1 cellular context compared by ENCODE assay signal in the genomic region with DNA sequence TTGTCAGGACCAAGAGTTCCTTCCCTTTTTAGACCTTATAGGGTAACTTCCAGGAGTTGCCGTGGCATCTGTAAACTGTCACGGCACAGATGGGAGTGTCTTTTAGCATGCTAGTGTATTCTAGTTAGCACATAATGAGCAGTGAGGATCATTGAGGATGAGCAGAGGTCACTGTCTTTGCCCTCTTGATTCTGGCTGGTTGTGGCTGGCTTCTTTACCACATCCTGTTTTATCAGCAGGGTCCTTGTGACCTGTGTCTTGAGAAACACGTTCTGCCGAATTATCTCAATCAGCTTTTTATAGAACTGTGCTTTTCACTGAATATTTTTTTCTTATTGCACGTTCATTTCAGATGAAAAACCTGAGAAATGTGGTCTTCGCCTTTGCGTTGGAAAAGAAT.
TF ChIP-seq lines count a peak whose summit lies in the region.

No MANE protein-coding gene starts in this region.

TF ChIP-seq in K562, 482 proteins besides CTCF, POLR2A, EP300 and RAD21 (continued from another document):
- 0 out of 2 replicates have a peak, but pooled peaks have one; percentile 36 for TF ChIP-seq ZEB2 (IDR thresholded peaks at IDR 0.05)
- peak; percentile 78 for TF ChIP-seq CTBP1 (IDR thresholded peaks at IDR 0.05; ENCODE audit: borderline replicate concordance)
- TF ChIP-seq RFX1 (IDR thresholded peaks at IDR 0.05): peak; percentile 14; the same call in 1 of the 2 replicates
- TF ChIP-seq, protein P1, sequence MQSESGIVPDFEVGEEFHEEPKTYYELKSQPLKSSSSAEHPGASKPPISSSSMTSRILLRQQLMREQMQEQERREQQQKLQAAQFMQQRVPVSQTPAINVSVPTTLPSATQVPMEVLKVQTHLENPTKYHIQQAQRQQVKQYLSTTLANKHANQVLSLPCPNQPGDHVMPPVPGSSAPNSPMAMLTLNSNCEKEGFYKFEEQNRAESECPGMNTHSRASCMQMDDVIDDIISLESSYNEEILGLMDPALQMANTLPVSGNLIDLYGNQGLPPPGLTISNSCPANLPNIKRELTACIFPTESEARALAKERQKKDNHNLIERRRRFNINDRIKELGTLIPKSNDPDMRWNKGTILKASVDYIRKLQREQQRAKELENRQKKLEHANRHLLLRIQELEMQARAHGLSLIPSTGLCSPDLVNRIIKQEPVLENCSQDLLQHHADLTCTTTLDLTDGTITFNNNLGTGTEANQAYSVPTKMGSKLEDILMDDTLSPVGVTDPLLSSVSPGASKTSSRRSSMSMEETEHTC (IDR thresholded peaks at IDR 0.05): 0 out of 2 replicates have a peak, but pooled peaks have one; percentile 27
- 0 out of 2 replicates have a peak, but pooled peaks have one; percentile 24 for TF ChIP-seq SOX6 (IDR thresholded peaks at IDR 0.05)
- no peak for TF ChIP-seq POLR2AphosphoS5 (IDR thresholded peaks at IDR 0.05; ENCODE audit: control insufficient read depth, insufficient read depth, low read depth, low read length)
- no peak for TF ChIP-seq MTA3 (IDR thresholded peaks at IDR 0.05; ENCODE audit: borderline replicate concordance)
- TF ChIP-seq TCF3 (CRISPR knock-in tag; IDR thresholded peaks at IDR 0.05): peak; percentile 46
- peak; percentile 65; the same call in 1 of the 2 replicates for TF ChIP-seq ETV5 (CRISPR knock-in tag; IDR thresholded peaks at IDR 0.05; ENCODE audit: low read depth)
- no peak for TF ChIP-seq NFATC3 (IDR thresholded peaks at IDR 0.05)
- TF ChIP-seq, protein P2, sequence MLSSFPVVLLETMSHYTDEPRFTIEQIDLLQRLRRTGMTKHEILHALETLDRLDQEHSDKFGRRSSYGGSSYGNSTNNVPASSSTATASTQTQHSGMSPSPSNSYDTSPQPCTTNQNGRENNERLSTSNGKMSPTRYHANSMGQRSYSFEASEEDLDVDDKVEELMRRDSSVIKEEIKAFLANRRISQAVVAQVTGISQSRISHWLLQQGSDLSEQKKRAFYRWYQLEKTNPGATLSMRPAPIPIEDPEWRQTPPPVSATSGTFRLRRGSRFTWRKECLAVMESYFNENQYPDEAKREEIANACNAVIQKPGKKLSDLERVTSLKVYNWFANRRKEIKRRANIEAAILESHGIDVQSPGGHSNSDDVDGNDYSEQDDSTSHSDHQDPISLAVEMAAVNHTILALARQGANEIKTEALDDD (IDR thresholded peaks at IDR 0.05): peak; percentile 63
- peak; percentile 27; the same call in 1 of the 2 replicates for TF ChIP-seq KLF16 (IDR thresholded peaks at IDR 0.05)
- no peak for TF ChIP-seq MAFG (tag; conservative IDR thresholded peaks at IDR 0.05)
- TF ChIP-seq RCOR1 (IDR thresholded peaks at IDR 0.05; ENCODE audit: borderline replicate concordance in 1 of 2, low read depth in 2 of 2, low read length in 2 of 2): peak in 1 of 2 experiments; percentile 62; a peak in 1 of 4 replicates
